In genomic region chr16:15880434-15880833, GRCh38 we compare ENCODE assay signal across 14 cellular contexts. TPM values are rescaled to one million over a fixed set of nuclear protein-coding genes. Genes with fewer than 3 reads are reported as not detected.
DNase-seq lines count a peak whose midpoint lies in the region; ATAC-seq, FAIRE-seq and TF ChIP-seq lines count a peak whose summit lies in the region.
"Had no signal": no experiment of that assay in that cellular context is flagged by ENCODE, and none has a peak within 500 bp of the region (broad histone marks: within the 10 kb centered on the region; RNA-seq: fewer than 3 reads in every experiment).

No MANE protein-coding gene starts in this region.

- CTCF ChIA-PET in SK-N-SH (lab: Yijun Ruan, JAX): interaction anchor here (0.8 to 2.5 kb wide), 2 partner anchors 236 to 247 kb away, joined by 4 to 9 read pairs; no protein-coding TSS in a partner anchor

- peak overlapping the region in 1 of 2 experiments; percentile 79; a peak in 2 of 4 replicates for H3K27ac ChIP-seq in SK-N-SH (ENCODE audit: low read depth in 2 of 2, low read length in 1 of 2)
- peak overlapping the region; percentile 95 for H3K27ac ChIP-seq in GM23248
- H3K27ac ChIP-seq: body of pancreas had no signal

- H3K4me1 Mint-ChIP-seq in osteocyte (ENCODE audit: unreplicated experiment): peaks cover 41% of the 10 kb centered on the region

- H3K4me1 ChIP-seq in SK-N-SH (ENCODE audit: control insufficient read depth in 1 of 2, insufficient read depth in 2 of 2, low read depth in 1 of 2, low read length in 1 of 2) (peaks cover 0 to 13% of the 10 kb centered on the region in 2 experiments; a peak in 2 of 4 replicates), GM23248 (ENCODE audit: insufficient read depth) (peaks cover 34% of the 10 kb centered on the region)

- peak overlapping the region; percentile 92 for H3K27ac Mint-ChIP-seq in osteocyte (ENCODE audit: unreplicated experiment)
- H3K27ac Mint-ChIP-seq: CD4-positive, alpha-beta T cell; IgD-negative memory B cell had no signal

- H3K4me2 ChIP-seq in SK-N-SH (no peak overlapping the region), GM23248 (ENCODE audit: unreplicated experiment) (peak overlapping the region; percentile 36)

- no peaks in the 10 kb centered on the region for H3K27me3 Mint-ChIP-seq in osteocyte (ENCODE audit: unreplicated experiment)
- H3K27me3 Mint-ChIP-seq: CD4-positive, alpha-beta T cell; IgD-negative memory B cell had no signal

- peak; percentile 27; the same call in 2 of the 3 replicates for ATAC-seq in SK-N-SH treated with all-trans-retinoic acid at 6 μM for 48 hours
- ATAC-seq: body of pancreas had no signal

- H3K4me3 ChIP-seq in SK-N-SH (ENCODE audit: low read depth in 2 of 2, low read length in 1 of 2): no peak overlapping the region
- no peak overlapping the region for H3K4me3 ChIP-seq in GM23248
- H3K4me3 ChIP-seq: body of pancreas had no signal

- POLR2A ChIA-PET in SK-N-SH (lab: Yijun Ruan, JAX): no interaction called here

- TF ChIP-seq CTCF in SK-N-SH (IDR thresholded peaks at IDR 0.05) (no peak), osteocyte (IDR thresholded peaks at IDR 0.05) (no peak)

- H3K4me3 Mint-ChIP-seq in osteocyte (ENCODE audit: unreplicated experiment): no peak overlapping the region
- H3K4me3 Mint-ChIP-seq: CD4-positive, alpha-beta T cell; IgD-negative memory B cell had no signal

- H2AFZ ChIP-seq in SK-N-SH (ENCODE audit: low read depth) (no peak overlapping the region), GM23248 (no peak overlapping the region)

- H3K9me2 ChIP-seq in SK-N-SH (no peaks in the 10 kb centered on the region), GM23248 (ENCODE audit: insufficient read depth) (no peaks in the 10 kb centered on the region)

- peaks cover 7 to 34% of the 10 kb centered on the region in 2 experiments for H3K36me3 ChIP-seq in SK-N-SH (replicated peaks in 1 of 2; ENCODE audit: control insufficient read depth in 1 of 2, insufficient read depth in 2 of 2, low read length in 1 of 2)
- H3K36me3 ChIP-seq in GM23248 (ENCODE audit: low read depth): 0 out of 2 replicates have a peak, but pooled peaks cover 9% of the 10 kb centered on the region

- no peak overlapping the region for H3K9ac ChIP-seq in SK-N-SH
- peak overlapping the region; percentile 69; the same call in 1 of the 2 replicates for H3K9ac ChIP-seq in GM23248

- H3K9me3 Mint-ChIP-seq in osteocyte (ENCODE audit: unreplicated experiment): no peaks in the 10 kb centered on the region
- H3K9me3 Mint-ChIP-seq: CD4-positive, alpha-beta T cell; IgD-negative memory B cell had no signal

- H4K20me1 ChIP-seq in SK-N-SH (ENCODE audit: insufficient read depth) (no peaks in the 10 kb centered on the region), GM23248 (ENCODE audit: insufficient read depth) (no peaks in the 10 kb centered on the region)

- DNase-seq in SK-N-SH (no peak), GM23248 (no peak), brain pericyte (ENCODE audit: low read depth, low spot score) (peak; percentile 12), osteocyte (ENCODE audit: extremely low spot score, unreplicated experiment) (no peak), dedifferentiated amniotic fluid mesenchymal stem cell (ENCODE audit: extremely low spot score) (no peak), iPS-NIHi11 (ENCODE audit: low spot score) (no peak), RCC 7860 (ENCODE audit: low spot score) (no peak)
- DNase-seq: ACHN; body of pancreas; CD4-positive, alpha-beta T cell; NCI-H2029 treated with DMSO at 0.1 percent for 48 hours had no signal

- H3K36me3 Mint-ChIP-seq in osteocyte (ENCODE audit: unreplicated experiment): peaks cover 26% of the 10 kb centered on the region
- H3K36me3 Mint-ChIP-seq: IgD-negative memory B cell had no signal

- no peaks in the 10 kb centered on the region for H3K9me3 ChIP-seq in SK-N-SH
- H3K9me3 ChIP-seq in GM23248 (ENCODE audit: low read depth): no peaks in the 10 kb centered on the region
- H3K9me3 ChIP-seq: body of pancreas had no signal

- H3F3A ChIP-seq in SK-N-SH (replicated peaks; ENCODE audit: insufficient read depth) (peaks cover 20% of the 10 kb centered on the region), GM23248 (ENCODE audit: insufficient read depth) (peaks cover 41% of the 10 kb centered on the region)

- no peak for TF ChIP-seq EP300 in SK-N-SH (IDR thresholded peaks at IDR 0.05; ENCODE audit: borderline replicate concordance in 1 of 2, low read depth in 1 of 2, low read length in 1 of 2)

- TF ChIP-seq RAD21 in SK-N-SH (IDR thresholded peaks at IDR 0.05; ENCODE audit: low read length): no peak

- H3K27me3 ChIP-seq in SK-N-SH (ENCODE audit: insufficient read depth) (no peaks in the 10 kb centered on the region), GM23248 (replicated peaks; ENCODE audit: insufficient read depth) (no peaks in the 10 kb centered on the region)
- H3K27me3 ChIP-seq: body of pancreas had no signal

- WGBS in SK-N-SH (ENCODE audit: low lambda C conversion rate): 95% methylated on average over 3 of the region's 3 CpGs
- 96 to 97% methylated on average over 3 of the region's 3 CpGs for WGBS in GM23248 (ENCODE audit: low coverage in 1 of 2, low lambda C conversion rate in 2 of 2, missing lambda C conversion rate in 2 of 2), 2 experiments

- FAIRE-seq in RCC 7860 (lab: Jason Lieb, UNC): no peak

- in situ Hi-C loops in GM23248 (cut with MboI): no loop called here

- H3K79me2 ChIP-seq in SK-N-SH (ENCODE audit: insufficient read depth) (peaks cover 66% of the 10 kb centered on the region), GM23248 (ENCODE audit: insufficient read depth) (peaks cover 83% of the 10 kb centered on the region)

TF ChIP-seq in SK-N-SH treated with all-trans-retinoic acid at 6 μM for 48 hours, 23 proteins besides CTCF, POLR2A, EP300 and RAD21 (continues in another document):
- TF ChIP-seq TSHZ2 (CRISPR knock-in tag; IDR thresholded peaks at IDR 0.05) (no peak), CSDC2 (CRISPR knock-in tag; IDR thresholded peaks at IDR 0.05) (no peak), ZFP30 (CRISPR knock-in tag; IDR thresholded peaks at IDR 0.05) (no peak), OSR1 (CRISPR knock-in tag; IDR thresholded peaks at IDR 0.05) (no peak)

TF ChIP-seq in SK-N-SH, 30 proteins besides CTCF, POLR2A, EP300 and RAD21:
- TF ChIP-seq TAF1 (IDR thresholded peaks at IDR 0.05; ENCODE audit: borderline replicate concordance, low read depth, low read length) (no peak), POLR2AphosphoS5 (IDR thresholded peaks at IDR 0.05; ENCODE audit: low read depth, low read length) (no peak)

RNA-seq across cellular contexts. Expression of gene CEP20, which starts 8.0 kb away (rescaled TPM):
- polyA plus RNA-seq in SK-N-SH (2012; rRNA removed) (14.8 and 19.5 TPM in 2 replicates), GM23248 (2016; fragmentation: Nextera tagmentation; extraction: Ambion mirVana) (53.8 and 56.1 TPM in 2 replicates)
- 28.4 and 33.7 TPM in 2 replicates for polyA plus RNA-seq in SK-N-SH (2012; cell fraction: cytosol; rRNA removed)
- 4.0 and 8.9 TPM in 2 replicates for polyA plus RNA-seq in SK-N-SH (2012; cell fraction: nucleus; rRNA removed)
- 60.3 and 63.9 TPM in 2 replicates for total RNA-seq in GM23248 (2014; rRNA removed; shearing (Covaris generic))
- total RNA-seq in osteocyte: 24.3 and 31.2 TPM in 2 replicates

RNA-seq across cellular contexts. Expression of gene MYH11, which starts 23.6 kb away (rescaled TPM):
- polyA plus RNA-seq in SK-N-SH (2012; rRNA removed) (0.02 TPM in 1 of 2 replicates, not detected in the other), GM23248 (2016; fragmentation: Nextera tagmentation; extraction: Ambion mirVana) (0.15 and 0.79 TPM in 2 replicates)
- not detected in 2 replicates for polyA plus RNA-seq in SK-N-SH (2012; cell fraction: cytosol; rRNA removed)
- not detected in 2 replicates for polyA plus RNA-seq in SK-N-SH (2012; cell fraction: nucleus; rRNA removed)
- total RNA-seq in GM23248 (2014; rRNA removed; shearing (Covaris generic)): not detected in 2 replicates
- total RNA-seq in osteocyte: 1.9 and 2.0 TPM in 2 replicates
- total RNA-seq: CD4-positive, alpha-beta T cell; dermis microvascular lymphatic vessel endothelial cell had no signal
